Comparison of ENCODE assay signal across 9 cellular contexts in the genomic region with DNA sequence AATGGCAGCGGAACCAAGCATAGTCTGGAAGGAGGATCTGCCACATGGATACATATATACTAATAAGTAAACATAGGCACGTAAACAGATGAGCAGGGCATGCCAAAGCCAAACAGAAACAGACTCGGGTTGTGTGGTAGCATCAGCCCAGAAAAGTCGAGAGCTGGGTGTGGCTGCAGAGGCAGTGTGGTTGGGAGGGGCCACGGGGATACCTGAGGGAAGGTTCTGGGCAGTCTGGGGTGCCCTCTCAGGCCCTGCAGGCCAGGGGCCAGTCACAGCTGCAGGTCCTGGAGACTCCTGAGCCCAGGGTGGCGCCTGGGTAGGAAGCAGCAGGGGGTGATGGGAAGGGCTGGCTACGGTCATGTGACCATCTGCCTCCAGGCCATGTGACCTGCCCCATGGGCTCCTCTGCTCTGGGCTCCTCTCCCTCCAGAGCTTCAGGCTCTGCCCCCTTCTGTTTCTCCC. TPM values are rescaled to one million over a fixed set of nuclear protein-coding genes. Genes with fewer than 3 reads are reported as not detected.
DNase-seq lines count a peak whose midpoint lies in the region; ATAC-seq and TF ChIP-seq lines count a peak whose summit lies in the region.
"Had no signal": no experiment of that assay in that cellular context is flagged by ENCODE, and none has a peak within 500 bp of the region (broad histone marks: within the 10 kb centered on the region; RNA-seq: fewer than 3 reads in every experiment).

No MANE protein-coding gene starts in this region.

- H3K4me1 Mint-ChIP-seq in stimulated activated naive CD8-positive, alpha-beta T cell treated with anti-CD3 and anti-CD28 coated beads, Interleukin-15, amount 100 ng/mL, for 72 hours: peaks cover 26% of the 10 kb centered on the region

- TF ChIP-seq POLR2A in heart left ventricle (IDR thresholded peaks at IDR 0.05): no peak

- no peak for TF ChIP-seq CTCF in PC-3 (conservative IDR thresholded peaks at IDR 0.05; ENCODE audit: low read depth, low read length)
- no peak for TF ChIP-seq CTCF in heart left ventricle (IDR thresholded peaks at IDR 0.05)

- no TSS peak for BruUV-seq in PC-3 (replicated peaks; lab: Mats Ljungman, UMichigan)

- intact Hi-C loops in PC-3 (cut with micrococcal nuclease) (loop anchor here (5.0 kb wide), 1 partner anchor 272 kb away; no protein-coding TSS in a partner anchor), heart left ventricle (cut with DNase I) (loop anchor here in 9 of 10 donors (5.0 kb wide), 3 partner anchors 192 to 287 kb away; a partner anchor contains a TSS)

- H3K27me3 Mint-ChIP-seq in stimulated activated naive CD8-positive, alpha-beta T cell treated with anti-CD3 and anti-CD28 coated beads, Interleukin-15, amount 100 ng/mL, for 72 hours: no peaks in the 10 kb centered on the region

- no peaks in the 10 kb centered on the region for H3K9me2 ChIP-seq in PC-3 (replicated peaks; ENCODE audit: low read length)

- H3K4me1 ChIP-seq in PC-3 (ENCODE audit: insufficient read depth, low read length) (no peaks in the 10 kb centered on the region), heart left ventricle (peaks cover 0 to 48% (median 13%) of the 10 kb centered on the region in 12 donors)

- H3K4me2 ChIP-seq in PC-3 (ENCODE audit: low read length): no peak overlapping the region

- H3K4me3 Mint-ChIP-seq in stimulated activated naive CD8-positive, alpha-beta T cell treated with anti-CD3 and anti-CD28 coated beads, Interleukin-15, amount 100 ng/mL, for 72 hours: no peak overlapping the region

- H2AFZ ChIP-seq in PC-3 (ENCODE audit: low read length): no peak overlapping the region

- no peaks in the 10 kb centered on the region for H4K20me1 ChIP-seq in PC-3 (ENCODE audit: low read length)

- no peaks in the 10 kb centered on the region for H3K9me3 Mint-ChIP-seq in stimulated activated naive CD8-positive, alpha-beta T cell treated with anti-CD3 and anti-CD28 coated beads, Interleukin-15, amount 100 ng/mL, for 72 hours

- H3K36me3 ChIP-seq in PC-3 (ENCODE audit: low read depth, low read length) (peaks cover 27% of the 10 kb centered on the region), heart left ventricle (peaks cover 0 to 36% (median 0%) of the 10 kb centered on the region in 9 donors)

- POLR2A ChIA-PET in PC-3 (lab: Charles Lee; ENCODE audit: unreplicated experiment): no interaction called here

- no peaks in the 10 kb centered on the region for H3K79me2 ChIP-seq in PC-3 (ENCODE audit: low read length)

- ATAC-seq in PC-3 (peak; percentile 15; the same call in 1 of the 2 replicates), heart left ventricle (peak in 3 of 4 donors; percentile 54 to 62 (median 57))
- ATAC-seq in stimulated activated naive CD8-positive, alpha-beta T cell treated with anti-CD3 and anti-CD28 coated beads, Interleukin-15, amount 100 ng/mL, for 72 hours: peak; percentile 55

- H3K27me3 ChIP-seq in PC-3 (ENCODE audit: low read length) (no peaks in the 10 kb centered on the region), heart left ventricle (no peaks in the 10 kb centered on the region)

- H3K27ac Mint-ChIP-seq in stimulated activated naive CD8-positive, alpha-beta T cell treated with anti-CD3 and anti-CD28 coated beads, Interleukin-15, amount 100 ng/mL, for 72 hours: no peak overlapping the region

- no peaks in the 10 kb centered on the region for H3K9me3 ChIP-seq in PC-3 (ENCODE audit: low read length)
- no peaks in the 10 kb centered on the region for H3K9me3 ChIP-seq in heart left ventricle

- H3F3A ChIP-seq in PC-3 (ENCODE audit: low read length, unreplicated experiment): no peaks in the 10 kb centered on the region

- WGBS in heart left ventricle, 4 donors: 72 to 77% (median 76%) methylated on average over 5 to 7 of the region's 7 CpGs

- CTCF ChIA-PET in PC-3 (lab: Charles Lee): interaction anchor here (0.5 to 0.6 kb wide), 2 partner anchors 20 to 279 kb away, joined by 3 to 4 read pairs; no protein-coding TSS in a partner anchor

- peak; percentile 75 for DNase-seq in NCI-H345 (lab: John Stamatoyannopoulos, UW)
- DNase-seq in NCI-H345 treated with DMSO at 0.1 percent for 48 hours (lab: John Stamatoyannopoulos, UW; ENCODE audit: unreplicated experiment): no peak
- DNase-seq in PC-3: no peak
- DNase-seq in heart left ventricle: peak in 2 of 5 donors; percentile 25 to 27
- DNase-seq in stimulated activated naive CD8-positive, alpha-beta T cell treated with anti-CD3 and anti-CD28 coated beads, Interleukin-15, amount 100 ng/mL, for 72 hours: no peak
- DNase-seq in H4 (ENCODE audit: low spot score): no peak
- DNase-seq in COLO668 (lab: John Stamatoyannopoulos, UW; ENCODE audit: unreplicated experiment): no peak
- no peak for DNase-seq in cerebellar cortex (ENCODE audit: low spot score)
- DNase-seq: NK-92 treated with Interleukin-12 subunit alpha and Interleukin-12 subunit beta, amount 100 ng/mL, for 24 hours had no signal

- no peak overlapping the region for H3K9ac ChIP-seq in PC-3 (ENCODE audit: low read length)

- H3K4me3 ChIP-seq in PC-3 (ENCODE audit: low read length) (no peak overlapping the region), heart left ventricle (peak overlapping the region in 3 of 12 donors; percentile 7 to 19 (median 13))

- H3K27ac ChIP-seq in PC-3 (ENCODE audit: low read length) (no peak overlapping the region), heart left ventricle (peak overlapping the region in 7 of 12 donors; percentile 6 to 34 (median 14))

RNA-seq across cellular contexts. Expression of a gene that starts 42.8 kb away (rescaled TPM):
- total RNA-seq in PC-3 (2014; rRNA removed) (72.2 and 82.1 TPM in 2 replicates), heart left ventricle (10 to 100 TPM; 47.5 to 73.5 (median 57.3) TPM)
- 10 to 100 TPM; 36.9 to 44.3 TPM for polyA plus RNA-seq in heart left ventricle
- 73.5 and 84.6 TPM in 2 replicates for total RNA-seq in H4 (2014; rRNA removed; shearing (Covaris generic))
